Comparison of ENCODE assay signal across 2 cellular contexts in genomic region chr5:180395540-180396274, GRCh38.
TF ChIP-seq lines count a peak whose summit lies in the region.

No MANE protein-coding gene starts in this region.

TF ChIP-seq in SK-N-SH, 30 proteins besides CTCF, POLR2A, EP300 and RAD21 (continued from another document):
- TF ChIP-seq GATA2 (CRISPR knock-in tag; IDR thresholded peaks at IDR 0.05) (no peak), FOSL2 (IDR thresholded peaks at IDR 0.05; ENCODE audit: borderline replicate concordance, low read depth) (no peak)
TF ChIP-seq in SK-N-SH: peak in this region for 0.

TF ChIP-seq in SK-N-SH treated with all-trans-retinoic acid at 6 μM for 48 hours, 23 proteins besides CTCF, POLR2A, EP300 and RAD21 (continued from another document):
- no peak for TF ChIP-seq OSR1 (CRISPR knock-in tag; IDR thresholded peaks at IDR 0.05)
- no peak for TF ChIP-seq TOX (CRISPR knock-in tag; IDR thresholded peaks at IDR 0.05; ENCODE audit: borderline replicate concordance)
- no peak for TF ChIP-seq ISL1 (CRISPR knock-in tag; IDR thresholded peaks at IDR 0.05)
- no peak for TF ChIP-seq CREB5 (CRISPR knock-in tag; IDR thresholded peaks at IDR 0.05; ENCODE audit: low read depth)
- no peak for TF ChIP-seq ZFP3 (CRISPR knock-in tag; IDR thresholded peaks at IDR 0.05)
